ENCODE assay signal across 16 cellular contexts in genomic region chr17:67425571-67426160, GRCh38.
"Had no signal": no experiment of that assay in that cellular context is flagged by ENCODE, and none has a peak within 500 bp of the region (broad histone marks: within the 10 kb centered on the region; RNA-seq: fewer than 3 reads in every experiment).

No MANE protein-coding gene starts in this region.

- FAIRE-seq: astrocyte, colon, keratinocyte had no signal

- H3K27ac ChIP-seq: cardiac muscle cell, gastroesophageal sphincter, left lung, sigmoid colon, testis, upper lobe of right lung had no signal

- DNase-seq: activated CD4-positive, CD25-positive, alpha-beta regulatory T cell treated with anti-CD3 and anti-CD28 coated beads, Interleukin-2, amount 50 U/mL, for 72 hours; activated effector memory CD4-positive, alpha-beta T cell treated with Interleukin-2 at 50 U/mL for 16 hours; left lung; sigmoid colon; stimulated activated CD4-positive, alpha-beta T cell treated with anti-CD3 and anti-CD28 coated beads, Interleukin-12 subunit alpha, Interleukin-12 subunit beta, amount 100 ng/mL, for 4 hours; T-helper 2 cell; testis; upper lobe of right lung had no signal

- H3K9me3 ChIP-seq: gastroesophageal sphincter, left lung, sigmoid colon, testis, upper lobe of right lung had no signal

- H3K27me3 ChIP-seq: cardiac muscle cell, gastroesophageal sphincter, left lung, sigmoid colon, testis, upper lobe of right lung had no signal

- H3K4me3 Mint-ChIP-seq: memory B cell; stimulated activated naive CD8-positive, alpha-beta T cell treated with anti-CD3 and anti-CD28 coated beads, Interleukin-15, Interleukin-2, amounts not matched to agents 100 ng/mL and 50 ng/mL, for 24 hours had no signal

- H3K27me3 Mint-ChIP-seq: memory B cell; stimulated activated naive CD8-positive, alpha-beta T cell treated with anti-CD3 and anti-CD28 coated beads, Interleukin-15, Interleukin-2, amounts not matched to agents 100 ng/mL and 50 ng/mL, for 24 hours had no signal

- H3K27ac Mint-ChIP-seq: memory B cell had no signal

- H3K9me3 Mint-ChIP-seq: memory B cell; stimulated activated naive CD8-positive, alpha-beta T cell treated with anti-CD3 and anti-CD28 coated beads, Interleukin-15, Interleukin-2, amounts not matched to agents 100 ng/mL and 50 ng/mL, for 24 hours had no signal

- H3K36me3 Mint-ChIP-seq: memory B cell had no signal

- H3K4me3 ChIP-seq: cardiac muscle cell, gastroesophageal sphincter, left lung, sigmoid colon, testis, upper lobe of right lung had no signal

- ATAC-seq: gastroesophageal sphincter, left lung, SK-N-SH treated with all-trans-retinoic acid at 6 μM for 48 hours, upper lobe of right lung had no signal

- H3K4me1 ChIP-seq: sigmoid colon, testis had no signal

- H3K36me3 ChIP-seq: cardiac muscle cell, gastroesophageal sphincter, left lung, sigmoid colon, upper lobe of right lung had no signal
